Comparison of ENCODE assay signal across 8 cellular contexts in genomic region chr17:42561908-42562844, GRCh38. TPM values are rescaled to one million over a fixed set of nuclear protein-coding genes. Genes with fewer than 3 reads are reported as not detected.
A peak's percentile ranks its signal among the peaks of the same experiment; 100 is the strongest.
DNase-seq lines count a peak whose midpoint lies in the region; ATAC-seq, FAIRE-seq and TF ChIP-seq lines count a peak whose summit lies in the region.

Gene COASY, plus strand, starts transcription at chr17:42562148. Its CDS starts 475 bp downstream, at chr17:42562623.

- no peaks in the 10 kb centered on the region for H3K9me3 ChIP-seq in DOHH2 (ENCODE audit: control insufficient read depth, insufficient read depth, low read length)
- H3K9me3 ChIP-seq in spleen, result no peaks in the 10 kb centered on the region

- no peaks in the 10 kb centered on the region for H3K9me2 ChIP-seq in DOHH2 (replicated peaks; ENCODE audit: control insufficient read depth, low read length)

- H3K4me2 ChIP-seq in DOHH2 (ENCODE audit: low read length), result peak within 1 kb of the TSS; percentile 73

- H3K79me2 ChIP-seq in DOHH2 (ENCODE audit: control insufficient read depth, low read length), result peaks cover 40% of the 10 kb centered on the region

- H3K4me3 ChIP-seq in DOHH2 (ENCODE audit: low read length) (peak within 1 kb of the TSS; percentile 88), spleen (peak within 1 kb of the TSS; percentile 83 to 99 (median 90))

- H3F3A ChIP-seq in DOHH2 (ENCODE audit: control insufficient read depth, insufficient read depth), result peaks cover 4% of the 10 kb centered on the region; the same call in 1 of the 2 replicates

- TF ChIP-seq POLR2A in spleen (IDR thresholded peaks at IDR 0.05), result no peak

- peaks cover 46% of the 10 kb centered on the region for H3K36me3 ChIP-seq in DOHH2 (ENCODE audit: control insufficient read depth, low read length)
- peaks cover 0 to 34% (median 20%) of the 10 kb centered on the region in 6 donors for H3K36me3 ChIP-seq in spleen

- peak; percentile 92 for DNase-seq in NCI-H510A treated with DMSO at 0.1 percent for 48 hours (lab: John Stamatoyannopoulos, UW)
- peak; percentile 85 for DNase-seq in activated CD4-positive, alpha-beta T cell treated with anti-CD3 and anti-CD28 coated beads for 1 hour
- DNase-seq in cerebellum (ENCODE audit: low spot score), result peak; percentile 99
- peak; percentile 95 for DNase-seq in spleen

- ATAC-seq in HG03175 (IDR thresholded peaks at IDR 0.05; ENCODE audit: unreplicated experiment) (peak; percentile 67), HG03457 (IDR thresholded peaks at IDR 0.05; ENCODE audit: unreplicated experiment) (no peak)

- H4K20me1 ChIP-seq in DOHH2 (ENCODE audit: control insufficient read depth, insufficient read depth, low read depth, low read length), result no peaks in the 10 kb centered on the region

- TF ChIP-seq CTCF in DOHH2 (IDR thresholded peaks at IDR 0.05; ENCODE audit: low read depth, low read length, poor library complexity, severe bottlenecking), result no peak
- peak in 2 of 11 experiments; percentile 39 for TF ChIP-seq CTCF in spleen (IDR thresholded peaks at IDR 0.05 in 8 of 11, conservative IDR thresholded peaks at IDR 0.05 in 3 of 11)

- H3K27me3 ChIP-seq in DOHH2 (ENCODE audit: control insufficient read depth, low read length) (no peaks in the 10 kb centered on the region), spleen (replicated peaks in 1 of 7) (no peaks in the 10 kb centered on the region)

- H3K27ac ChIP-seq in DOHH2 (ENCODE audit: low read depth, low read length) (peak within 1 kb of the TSS; percentile 58), spleen (peak within 1 kb of the TSS; percentile 9 to 98 (median 86))

- peak; percentile 79 for FAIRE-seq in islet of Langerhans (lab: Jason Lieb, UNC)

- 1 to 2% (median 1%) methylated on average over 51 to 57 of the region's 57 CpGs for WGBS in spleen, 5 donors

- H3K4me1 ChIP-seq in DOHH2 (ENCODE audit: control insufficient read depth, low read length), result peaks cover 27% of the 10 kb centered on the region
- peaks cover 29 to 69% (median 44%) of the 10 kb centered on the region in 6 donors for H3K4me1 ChIP-seq in spleen

- intact Hi-C loops in spleen (cut with DNase I; ENCODE audit: low total_unique reads), result no loop called here

RNA-seq across cellular contexts. Expression of gene COASY, which starts in this region (rescaled TPM):
- total RNA-seq in cerebellum, result 5.6 TPM
- 10 to 100 TPM; 32.5 to 68.6 (median 66.5) TPM for total RNA-seq in spleen
- polyA plus RNA-seq in spleen, result 100 to 1,000 TPM in 1 of 3 donors, 10 to 100 TPM in 2; 50.0 to 104 (median 80.6) TPM
